ENCODE assay signal across 8 cellular contexts in the genomic region with DNA sequence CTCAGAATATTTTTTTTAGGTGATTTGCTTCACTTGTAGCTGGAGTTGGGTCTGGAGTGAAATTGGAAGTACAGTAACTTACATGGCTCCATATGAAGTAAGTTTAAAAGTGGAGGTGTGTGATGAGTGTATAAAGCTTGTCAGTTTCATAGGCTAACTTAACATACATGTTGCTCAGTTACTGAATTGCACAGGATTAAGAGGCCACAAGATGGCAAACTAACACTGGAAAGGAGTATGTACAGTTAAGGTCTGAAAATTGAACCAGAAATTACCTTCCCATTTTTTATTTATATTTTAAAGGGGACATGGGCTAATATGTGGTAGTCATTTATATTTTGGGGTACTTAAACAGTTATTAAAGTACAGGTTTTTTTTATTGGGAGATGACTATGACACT. TPM values are rescaled to one million over a fixed set of nuclear protein-coding genes. Genes with fewer than 3 reads are reported as not detected.
DNase-seq lines count a peak whose midpoint lies in the region; ATAC-seq and TF ChIP-seq lines count a peak whose summit lies in the region.

No MANE protein-coding gene starts in this region.

- no peaks in the 10 kb centered on the region for H3K4me1 ChIP-seq in DND-41 (ENCODE audit: insufficient read depth, low read length)
- H3K4me1 ChIP-seq in transverse colon, result peaks cover 0 to 16% (median 1%) of the 10 kb centered on the region in 4 donors

- in situ Hi-C loops in transverse colon (cut with MboI; ENCODE audit: low pct_ligation_motif_present in 1 of 4, low pct_unique_long_range_greater_than_20kb in 1 of 4, low sequenced_read_pairs in 3 of 4), result no loop called here

- no peaks in the 10 kb centered on the region for H3K79me2 ChIP-seq in DND-41 (ENCODE audit: insufficient read depth, low read length)

- no peak overlapping the region for H3K27ac Mint-ChIP-seq in activated CD4-positive, alpha-beta memory T cell treated with anti-CD3 and anti-CD28 coated beads, Interleukin-2, amount 10 ng/mL, durations not matched to agents 7 days and 5 days
- no peak overlapping the region for H3K27ac Mint-ChIP-seq in stimulated activated naive B cell treated with anti-CD40 and anti-IgM and Interleukin-4, amounts not matched to agents 10 μg/mL and 1 μg/mL and 100 μg/mL, for 72 hours

- no peak for TF ChIP-seq POLR2A in transverse colon (IDR thresholded peaks at IDR 0.05)

- peaks cover 5% of the 10 kb centered on the region for H3K4me1 Mint-ChIP-seq in activated CD4-positive, alpha-beta memory T cell treated with anti-CD3 and anti-CD28 coated beads, Interleukin-2, amount 10 ng/mL, durations not matched to agents 7 days and 5 days
- H3K4me1 Mint-ChIP-seq in stimulated activated naive B cell treated with anti-CD40 and anti-IgM and Interleukin-4, amounts not matched to agents 10 μg/mL and 1 μg/mL and 100 μg/mL, for 72 hours, result peaks cover 0 to 1% of the 10 kb centered on the region in 2 donors

- no peaks in the 10 kb centered on the region for H3K9me3 Mint-ChIP-seq in activated CD4-positive, alpha-beta memory T cell treated with anti-CD3 and anti-CD28 coated beads, Interleukin-2, amount 10 ng/mL, durations not matched to agents 7 days and 5 days
- no peaks in the 10 kb centered on the region for H3K9me3 Mint-ChIP-seq in stimulated activated naive B cell treated with anti-CD40 and anti-IgM and Interleukin-4, amounts not matched to agents 10 μg/mL and 1 μg/mL and 100 μg/mL, for 72 hours

- no peak for TF ChIP-seq EP300 in transverse colon (IDR thresholded peaks at IDR 0.05; ENCODE audit: low read depth)

- H3K9me3 ChIP-seq in DND-41 (ENCODE audit: insufficient read depth, low read length, severe bottlenecking) (no peaks in the 10 kb centered on the region), transverse colon (no peaks in the 10 kb centered on the region)

- H2AFZ ChIP-seq in DND-41 (ENCODE audit: low read depth, low read length), result no peak overlapping the region

- H3K36me3 ChIP-seq in DND-41 (ENCODE audit: insufficient read depth, low read length), result no peaks in the 10 kb centered on the region
- H3K36me3 ChIP-seq in transverse colon, result no peaks in the 10 kb centered on the region

- ATAC-seq in DND-41 (ENCODE audit: insufficient read depth, low read depth), result peak; percentile 62; the same call in 2 of the 3 replicates
- no peak for ATAC-seq in stimulated activated naive B cell treated with anti-CD40 and anti-IgM and Interleukin-4, amounts not matched to agents 10 μg/mL and 1 μg/mL and 100 μg/mL, for 72 hours (replicated peaks)

- 0 out of 2 replicates have a peak, but pooled peaks cover 5% of the 10 kb centered on the region for H4K20me1 ChIP-seq in DND-41 (ENCODE audit: insufficient read depth, low read length)

- H3K9ac ChIP-seq in DND-41 (ENCODE audit: low read depth, low read length), result no peak overlapping the region

- H3K4me3 ChIP-seq in DND-41 (ENCODE audit: low read depth in 1 of 2, low read length in 2 of 2), result no peak overlapping the region
- no peak overlapping the region for H3K4me3 ChIP-seq in transverse colon

- intact Hi-C loops in transverse colon (cut with DNase I; ENCODE audit: low total_unique reads), result no loop called here

- no peaks in the 10 kb centered on the region for H3K27me3 Mint-ChIP-seq in activated CD4-positive, alpha-beta memory T cell treated with anti-CD3 and anti-CD28 coated beads, Interleukin-2, amount 10 ng/mL, durations not matched to agents 7 days and 5 days
- H3K27me3 Mint-ChIP-seq in stimulated activated naive B cell treated with anti-CD40 and anti-IgM and Interleukin-4, amounts not matched to agents 10 μg/mL and 1 μg/mL and 100 μg/mL, for 72 hours, result no peaks in the 10 kb centered on the region

- POLR2A ChIA-PET in activated CD4-positive, alpha-beta memory T cell treated with anti-CD3 and anti-CD28 coated beads, Interleukin-2, amount 10 ng/mL, durations not matched to agents 7 days and 5 days (lab: Charles Lee), result interaction anchor here (0.6 kb wide), 1 partner anchor 23 kb away, joined by 3 read pairs; no protein-coding TSS in a partner anchor

- H3K4me2 ChIP-seq in DND-41 (ENCODE audit: insufficient read depth, low read length), result no peak overlapping the region

- CTCF ChIA-PET in activated CD4-positive, alpha-beta memory T cell treated with anti-CD3 and anti-CD28 coated beads, Interleukin-2, amount 10 ng/mL, durations not matched to agents 7 days and 5 days (lab: Charles Lee), result no interaction called here

- H3K36me3 Mint-ChIP-seq in activated CD4-positive, alpha-beta memory T cell treated with anti-CD3 and anti-CD28 coated beads, Interleukin-2, amount 10 ng/mL, durations not matched to agents 7 days and 5 days (ENCODE audit: low read depth), result no peaks in the 10 kb centered on the region
- no peaks in the 10 kb centered on the region for H3K36me3 Mint-ChIP-seq in stimulated activated naive B cell treated with anti-CD40 and anti-IgM and Interleukin-4, amounts not matched to agents 10 μg/mL and 1 μg/mL and 100 μg/mL, for 72 hours

- H3K27me3 ChIP-seq in DND-41 (ENCODE audit: insufficient read depth, low read length, poor library complexity) (no peaks in the 10 kb centered on the region), transverse colon (no peaks in the 10 kb centered on the region)

- no peak overlapping the region for H3K4me3 Mint-ChIP-seq in activated CD4-positive, alpha-beta memory T cell treated with anti-CD3 and anti-CD28 coated beads, Interleukin-2, amount 10 ng/mL, durations not matched to agents 7 days and 5 days
- H3K4me3 Mint-ChIP-seq in stimulated activated naive B cell treated with anti-CD40 and anti-IgM and Interleukin-4, amounts not matched to agents 10 μg/mL and 1 μg/mL and 100 μg/mL, for 72 hours, result no peak overlapping the region

- H3K27ac ChIP-seq in DND-41 (ENCODE audit: low read length) (no peak overlapping the region), transverse colon (no peak overlapping the region)

- TF ChIP-seq CTCF in DND-41 (IDR thresholded peaks at IDR 0.05; ENCODE audit: borderline replicate concordance, extremely low read depth, low read length, poor library complexity, severe bottlenecking) (peak; percentile 51), transverse colon (IDR thresholded peaks at IDR 0.05) (no peak)

- DNase-seq in DND-41 (no peak), HT-29 (ENCODE audit: low spot score) (peak; percentile 42), RKO (ENCODE audit: low spot score) (peak; percentile 72), glomerular endothelial cell (ENCODE audit: extremely low read depth, low read depth, low spot score) (peak; percentile 5), transverse colon (no peak)
- DNase-seq in activated CD4-positive, alpha-beta memory T cell treated with anti-CD3 and anti-CD28 coated beads, Interleukin-2, amount 10 ng/mL, durations not matched to agents 7 days and 5 days, result no peak
- no peak for DNase-seq in stimulated activated CD4-positive, alpha-beta T cell treated with anti-CD3 and anti-CD28 coated beads, Interleukin-15, amount 100 ng/mL, for 24 hours
- DNase-seq in stimulated activated naive B cell treated with anti-CD40 and anti-IgM and Interleukin-4, amounts not matched to agents 10 μg/mL and 1 μg/mL and 100 μg/mL, for 72 hours, result no peak

RNA-seq across cellular contexts. Expression of a gene that starts 45.3 kb away (rescaled TPM):
- total RNA-seq in HT-29 (2014; rRNA removed; shearing (Covaris generic)), result 1.2 and 1.5 TPM in 2 replicates
- 4.1 and 6.4 TPM in 2 replicates for total RNA-seq in glomerular endothelial cell
- 1 to 10 TPM; 6.5 to 7.1 TPM for total RNA-seq in activated CD4-positive, alpha-beta memory T cell treated with anti-CD3 and anti-CD28 coated beads, Interleukin-2, amount 10 ng/mL, durations not matched to agents 7 days and 5 days
- total RNA-seq in transverse colon, result 10 to 100 TPM; 14.2 to 20.5 (median 18.4) TPM

RNA-seq across cellular contexts. Expression of a gene that starts 52.0 kb away (rescaled TPM):
- total RNA-seq in HT-29 (2014; rRNA removed; shearing (Covaris generic)), result not detected in 2 replicates
- total RNA-seq in glomerular endothelial cell (not detected in 2 replicates), transverse colon (not detected)
- not detected for total RNA-seq in activated CD4-positive, alpha-beta memory T cell treated with anti-CD3 and anti-CD28 coated beads, Interleukin-2, amount 10 ng/mL, durations not matched to agents 7 days and 5 days

Comparison
In these comparisons a context has a peak if more than half of its experiments do, and no peak if none do; other contexts are left out.
1. DNase-seq: peak in HT-29 (single experiment), RKO (single experiment) and glomerular endothelial cell (single experiment); none in DND-41 (single experiment), activated CD4-positive, alpha-beta memory T cell treated with anti-CD3 and anti-CD28 coated beads, Interleukin-2, amount 10 ng/mL, durations not matched to agents 7 days and 5 days (single experiment), stimulated activated CD4-positive, alpha-beta T cell treated with anti-CD3 and anti-CD28 coated beads, Interleukin-15, amount 100 ng/mL, for 24 hours (single experiment), transverse colon (single experiment) and stimulated activated naive B cell treated with anti-CD40 and anti-IgM and Interleukin-4, amounts not matched to agents 10 μg/mL and 1 μg/mL and 100 μg/mL, for 72 hours (single experiment).